Comparison of ENCODE assay signal across 8 cellular contexts in the genomic region with DNA sequence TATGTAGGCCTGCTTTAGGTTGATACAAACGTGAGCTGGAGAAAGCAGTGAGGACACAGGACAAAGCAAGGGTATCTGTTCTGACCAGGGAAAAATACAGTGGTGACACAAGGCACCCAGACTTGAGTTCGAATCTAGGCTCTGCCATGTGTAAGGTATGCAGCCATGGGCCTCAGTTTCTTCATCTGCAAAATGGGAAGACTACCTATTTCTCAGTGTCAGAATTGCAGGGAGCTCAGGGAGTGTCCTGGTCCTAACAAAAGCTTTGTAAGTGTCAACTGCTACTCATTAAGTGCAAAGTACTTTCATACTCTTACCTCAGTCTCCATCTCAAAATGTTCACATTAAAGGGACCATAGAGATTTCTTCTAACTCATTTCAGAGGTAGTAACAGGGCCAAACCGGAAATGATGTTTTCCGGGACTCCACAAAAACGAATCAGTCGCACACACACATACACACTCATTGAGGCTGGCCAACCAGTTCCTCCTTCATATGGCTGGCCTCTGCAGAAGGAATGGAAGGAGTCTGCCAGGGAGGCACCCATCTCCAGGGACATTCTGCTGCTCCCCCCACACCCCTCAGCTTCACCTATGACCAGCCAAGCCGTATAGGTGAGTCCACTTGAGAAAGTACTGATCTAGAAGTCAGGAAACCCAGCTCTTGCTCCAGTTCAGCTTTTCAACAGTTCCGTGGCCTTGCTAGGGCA. TPM values are rescaled to one million over a fixed set of nuclear protein-coding genes. Genes with fewer than 3 reads are reported as not detected.
DNase-seq lines count a peak whose midpoint lies in the region; ATAC-seq and TF ChIP-seq lines count a peak whose summit lies in the region.

No MANE protein-coding gene starts in this region.

- H3K27me3 Mint-ChIP-seq in central memory CD8-positive, alpha-beta T cell: no peaks in the 10 kb centered on the region
- H3K27me3 Mint-ChIP-seq in progenitor cell of endocrine pancreas: no peaks in the 10 kb centered on the region

- H3K4me1 Mint-ChIP-seq in central memory CD8-positive, alpha-beta T cell: peaks cover 93% of the 10 kb centered on the region
- peaks cover 67% of the 10 kb centered on the region for H3K4me1 Mint-ChIP-seq in progenitor cell of endocrine pancreas (ENCODE audit: low read depth)

- in situ Hi-C loops in KBM-7 (cut with MboI; ENCODE audit: low pct_unique_long_range_greater_than_20kb, low sequenced_read_pairs): no loop called here

- H3K4me3 Mint-ChIP-seq in central memory CD8-positive, alpha-beta T cell: peak overlapping the region; percentile 56
- H3K4me3 Mint-ChIP-seq in progenitor cell of endocrine pancreas (ENCODE audit: low read depth): no peak overlapping the region

- ATAC-seq in central memory CD8-positive, alpha-beta T cell (replicated peaks; ENCODE audit: extremely low read depth, poor library complexity, severe bottlenecking): no peak
- ATAC-seq in HG03565 (IDR thresholded peaks at IDR 0.05; ENCODE audit: unreplicated experiment): no peak

- peak overlapping the region; percentile 76 for H3K27ac Mint-ChIP-seq in central memory CD8-positive, alpha-beta T cell (ENCODE audit: low read depth)
- H3K27ac Mint-ChIP-seq in progenitor cell of endocrine pancreas: peak overlapping the region; percentile 62

- no peak for DNase-seq in GM12864 (ENCODE audit: low read depth)
- peak; percentile 88 for DNase-seq in KBM-7
- no peak for DNase-seq in central memory CD8-positive, alpha-beta T cell (ENCODE audit: low spot score in 2 of 2)
- no peak for DNase-seq in progenitor cell of endocrine pancreas (ENCODE audit: low spot score, unreplicated experiment)
- no peak for DNase-seq in ureter (ENCODE audit: low spot score)
- DNase-seq in hypothalamus (lab: John Stamatoyannopoulos, UW): no peak
- DNase-seq in mesenteric fat pad (ENCODE audit: low spot score): no peak

- H3K36me3 Mint-ChIP-seq in central memory CD8-positive, alpha-beta T cell (ENCODE audit: insufficient read depth): peaks cover 11% of the 10 kb centered on the region
- H3K36me3 Mint-ChIP-seq in progenitor cell of endocrine pancreas (ENCODE audit: insufficient read depth): no peaks in the 10 kb centered on the region

- peak overlapping the region; percentile 10; the same call in 1 of the 2 replicates for H3K4me3 ChIP-seq in GM12864 (ENCODE audit: low read depth, low read length)

- no peak for TF ChIP-seq CTCF in GM12864 (IDR thresholded peaks at IDR 0.05; ENCODE audit: low read depth, low read length, missing control alignments)
- no peak for TF ChIP-seq CTCF in progenitor cell of endocrine pancreas (IDR thresholded peaks at IDR 0.05; ENCODE audit: unreplicated experiment)

- no peaks in the 10 kb centered on the region for H3K9me3 Mint-ChIP-seq in central memory CD8-positive, alpha-beta T cell
- no peaks in the 10 kb centered on the region for H3K9me3 Mint-ChIP-seq in progenitor cell of endocrine pancreas (ENCODE audit: low read depth)

RNA-seq across cellular contexts. Expression of gene CTDSP2, which starts 7.8 kb away (rescaled TPM):
- 134 and 145 TPM in 2 replicates for total RNA-seq in progenitor cell of endocrine pancreas
- total RNA-seq in ureter: 130 TPM
- 156 TPM for total RNA-seq in mesenteric fat pad

RNA-seq across cellular contexts. Expression of gene AVIL, which starts 20.2 kb away (rescaled TPM):
- total RNA-seq in progenitor cell of endocrine pancreas (3.9 and 4.4 TPM in 2 replicates), ureter (5.2 TPM), mesenteric fat pad (5.7 TPM)

RNA-seq across cellular contexts. Expression of gene TSFM, which starts 56.2 kb away (rescaled TPM):
- total RNA-seq in progenitor cell of endocrine pancreas (25.7 and 30.0 TPM in 2 replicates), ureter (32.9 TPM), mesenteric fat pad (32.7 TPM)
